Comparison of ENCODE assay signal across 1 cellular context in genomic region chr6:41325446-41326066, GRCh38.
TF ChIP-seq lines count a peak whose summit lies in the region.

No MANE protein-coding gene starts in this region.

TF ChIP-seq in K562, 482 proteins besides CTCF, POLR2A, EP300 and RAD21 (continued from another document and continues in another):
- TF ChIP-seq ZNF445 (CRISPR knock-in tag; IDR thresholded peaks at IDR 0.05; ENCODE audit: low read depth), result no peak
- no peak for TF ChIP-seq TRIM28 (IDR thresholded peaks at IDR 0.05)
- no peak for TF ChIP-seq HNRNPK (IDR thresholded peaks at IDR 0.05; ENCODE audit: low read depth, low read length, poor library complexity, severe bottlenecking)
- TF ChIP-seq MTF1 (CRISPR knock-in tag; IDR thresholded peaks at IDR 0.05; ENCODE audit: borderline replicate concordance), result no peak
- TF ChIP-seq GABPB2 (CRISPR knock-in tag; conservative IDR thresholded peaks at IDR 0.05), result no peak
- no peak for TF ChIP-seq ESRRB (CRISPR knock-in tag; IDR thresholded peaks at IDR 0.05; ENCODE audit: borderline replicate concordance)
- TF ChIP-seq PHF21A (IDR thresholded peaks at IDR 0.05; ENCODE audit: borderline replicate concordance, low read depth), result no peak
- TF ChIP-seq, protein P1, sequence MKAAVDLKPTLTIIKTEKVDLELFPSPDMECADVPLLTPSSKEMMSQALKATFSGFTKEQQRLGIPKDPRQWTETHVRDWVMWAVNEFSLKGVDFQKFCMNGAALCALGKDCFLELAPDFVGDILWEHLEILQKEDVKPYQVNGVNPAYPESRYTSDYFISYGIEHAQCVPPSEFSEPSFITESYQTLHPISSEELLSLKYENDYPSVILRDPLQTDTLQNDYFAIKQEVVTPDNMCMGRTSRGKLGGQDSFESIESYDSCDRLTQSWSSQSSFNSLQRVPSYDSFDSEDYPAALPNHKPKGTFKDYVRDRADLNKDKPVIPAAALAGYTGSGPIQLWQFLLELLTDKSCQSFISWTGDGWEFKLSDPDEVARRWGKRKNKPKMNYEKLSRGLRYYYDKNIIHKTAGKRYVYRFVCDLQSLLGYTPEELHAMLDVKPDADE (conservative IDR thresholded peaks at IDR 0.05; ENCODE audit: control insufficient read depth, low read depth, low read length), result no peak
- TF ChIP-seq, protein P2, sequence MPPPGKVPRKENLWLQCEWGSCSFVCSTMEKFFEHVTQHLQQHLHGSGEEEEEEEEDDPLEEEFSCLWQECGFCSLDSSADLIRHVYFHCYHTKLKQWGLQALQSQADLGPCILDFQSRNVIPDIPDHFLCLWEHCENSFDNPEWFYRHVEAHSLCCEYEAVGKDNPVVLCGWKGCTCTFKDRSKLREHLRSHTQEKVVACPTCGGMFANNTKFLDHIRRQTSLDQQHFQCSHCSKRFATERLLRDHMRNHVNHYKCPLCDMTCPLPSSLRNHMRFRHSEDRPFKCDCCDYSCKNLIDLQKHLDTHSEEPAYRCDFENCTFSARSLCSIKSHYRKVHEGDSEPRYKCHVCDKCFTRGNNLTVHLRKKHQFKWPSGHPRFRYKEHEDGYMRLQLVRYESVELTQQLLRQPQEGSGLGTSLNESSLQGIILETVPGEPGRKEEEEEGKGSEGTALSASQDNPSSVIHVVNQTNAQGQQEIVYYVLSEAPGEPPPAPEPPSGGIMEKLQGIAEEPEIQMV (tag; conservative IDR thresholded peaks at IDR 0.05; ENCODE audit: low read depth), result no peak
- TF ChIP-seq STAT5A (IDR thresholded peaks at IDR 0.05; ENCODE audit: borderline replicate concordance, low read length), result peak; percentile 60; the same call in 1 of the 2 replicates
- TF ChIP-seq, protein P3, sequence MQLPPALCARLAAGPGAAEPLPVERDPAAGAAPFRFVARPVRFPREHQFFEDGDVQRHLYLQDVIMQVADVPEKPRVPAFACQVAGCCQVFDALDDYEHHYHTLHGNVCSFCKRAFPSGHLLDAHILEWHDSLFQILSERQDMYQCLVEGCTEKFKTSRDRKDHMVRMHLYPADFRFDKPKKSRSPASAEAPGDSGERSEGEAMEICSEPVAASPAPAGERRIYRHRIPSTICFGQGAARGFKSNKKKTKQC (CRISPR knock-in tag; IDR thresholded peaks at IDR 0.05), result no peak
- no peak for TF ChIP-seq BCOR (IDR thresholded peaks at IDR 0.05)
- no peak for TF ChIP-seq CREM (IDR thresholded peaks at IDR 0.05; ENCODE audit: low read depth)
- TF ChIP-seq ZFPM2 (CRISPR knock-in tag; IDR thresholded peaks at IDR 0.05), result no peak
- TF ChIP-seq JUN (IDR thresholded peaks at IDR 0.05; ENCODE audit: borderline replicate concordance, low read depth, low read length), result no peak
- no peak for TF ChIP-seq JUN (CRISPR knock-in tag; IDR thresholded peaks at IDR 0.05; ENCODE audit: borderline replicate concordance)
- no peak for TF ChIP-seq ZNF143 (CRISPR knock-in tag; IDR thresholded peaks at IDR 0.05)
- peak; percentile 89; the same call in 1 of the 2 replicates for TF ChIP-seq SMARCA4 (IDR thresholded peaks at IDR 0.05)
- no peak for TF ChIP-seq ZNF77 (CRISPR knock-in tag; IDR thresholded peaks at IDR 0.05)
- TF ChIP-seq TEAD4 (IDR thresholded peaks at IDR 0.05; ENCODE audit: low read length), result peak; percentile 95
- no peak for TF ChIP-seq TEAD4 (CRISPR knock-in tag; IDR thresholded peaks at IDR 0.05; ENCODE audit: borderline replicate concordance)
- peak; percentile 59 for TF ChIP-seq E2F8 (IDR thresholded peaks at IDR 0.05; ENCODE audit: low read depth, partially characterized antibody)
- TF ChIP-seq TFE3 (CRISPR knock-in tag; IDR thresholded peaks at IDR 0.05), result no peak
- no peak for TF ChIP-seq ZNF584 (CRISPR knock-in tag; IDR thresholded peaks at IDR 0.05; ENCODE audit: low read depth)
- no peak for TF ChIP-seq ZC3H4 (CRISPR knock-in tag; IDR thresholded peaks at IDR 0.05; ENCODE audit: borderline replicate concordance)
- no peak for TF ChIP-seq THRB (CRISPR knock-in tag; conservative IDR thresholded peaks at IDR 0.05)
- no peak for TF ChIP-seq GTF2E2 (tag; IDR thresholded peaks at IDR 0.05)
- no peak for TF ChIP-seq POLR2G (IDR thresholded peaks at IDR 0.05; ENCODE audit: low read depth, low read length)
- TF ChIP-seq, protein P4, sequence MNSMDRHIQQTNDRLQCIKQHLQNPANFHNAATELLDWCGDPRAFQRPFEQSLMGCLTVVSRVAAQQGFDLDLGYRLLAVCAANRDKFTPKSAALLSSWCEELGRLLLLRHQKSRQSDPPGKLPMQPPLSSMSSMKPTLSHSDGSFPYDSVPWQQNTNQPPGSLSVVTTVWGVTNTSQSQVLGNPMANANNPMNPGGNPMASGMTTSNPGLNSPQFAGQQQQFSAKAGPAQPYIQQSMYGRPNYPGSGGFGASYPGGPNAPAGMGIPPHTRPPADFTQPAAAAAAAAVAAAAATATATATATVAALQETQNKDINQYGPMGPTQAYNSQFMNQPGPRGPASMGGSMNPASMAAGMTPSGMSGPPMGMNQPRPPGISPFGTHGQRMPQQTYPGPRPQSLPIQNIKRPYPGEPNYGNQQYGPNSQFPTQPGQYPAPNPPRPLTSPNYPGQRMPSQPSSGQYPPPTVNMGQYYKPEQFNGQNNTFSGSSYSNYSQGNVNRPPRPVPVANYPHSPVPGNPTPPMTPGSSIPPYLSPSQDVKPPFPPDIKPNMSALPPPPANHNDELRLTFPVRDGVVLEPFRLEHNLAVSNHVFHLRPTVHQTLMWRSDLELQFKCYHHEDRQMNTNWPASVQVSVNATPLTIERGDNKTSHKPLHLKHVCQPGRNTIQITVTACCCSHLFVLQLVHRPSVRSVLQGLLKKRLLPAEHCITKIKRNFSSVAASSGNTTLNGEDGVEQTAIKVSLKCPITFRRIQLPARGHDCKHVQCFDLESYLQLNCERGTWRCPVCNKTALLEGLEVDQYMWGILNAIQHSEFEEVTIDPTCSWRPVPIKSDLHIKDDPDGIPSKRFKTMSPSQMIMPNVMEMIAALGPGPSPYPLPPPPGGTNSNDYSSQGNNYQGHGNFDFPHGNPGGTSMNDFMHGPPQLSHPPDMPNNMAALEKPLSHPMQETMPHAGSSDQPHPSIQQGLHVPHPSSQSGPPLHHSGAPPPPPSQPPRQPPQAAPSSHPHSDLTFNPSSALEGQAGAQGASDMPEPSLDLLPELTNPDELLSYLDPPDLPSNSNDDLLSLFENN (IDR thresholded peaks at IDR 0.05; ENCODE audit: low read depth in 2 of 2, low read length in 2 of 2), result 0 out of 4 replicates have a peak, but pooled peaks of 1 of the 2 experiments have one; percentile 33
- TF ChIP-seq REST (CRISPR knock-in tag; IDR thresholded peaks at IDR 0.05; ENCODE audit: low read depth), result no peak
- no peak for TF ChIP-seq MXI1 (IDR thresholded peaks at IDR 0.05; ENCODE audit: low read depth, low read length)
- no peak for TF ChIP-seq MAFF (IDR thresholded peaks at IDR 0.05; ENCODE audit: low read length)
- peak; percentile 24 for TF ChIP-seq TBP (optimal IDR thresholded peaks at IDR 0.05; ENCODE audit: low read depth, low read length)
- no peak for TF ChIP-seq NR4A1 (CRISPR knock-in tag; IDR thresholded peaks at IDR 0.05)
- no peak for TF ChIP-seq NR4A1 (tag; IDR thresholded peaks at IDR 0.05)
- peak; percentile 55; the same call in 1 of the 2 replicates for TF ChIP-seq BCL6 (CRISPR knock-in tag; IDR thresholded peaks at IDR 0.05)
- TF ChIP-seq ZNF134 (CRISPR knock-in tag; conservative IDR thresholded peaks at IDR 0.05), result no peak; the same call in 1 of the 2 replicates
- no peak for TF ChIP-seq ZNF518B (CRISPR knock-in tag; IDR thresholded peaks at IDR 0.05)
- TF ChIP-seq MAFK (IDR thresholded peaks at IDR 0.05; ENCODE audit: low read length), result no peak
- no peak for TF ChIP-seq XRCC4 (IDR thresholded peaks at IDR 0.05; ENCODE audit: extremely low read depth, insufficient read depth, insufficient read length)
- TF ChIP-seq SPI1 (IDR thresholded peaks at IDR 0.05; ENCODE audit: borderline replicate concordance, low read depth, low read length), result no peak
- TF ChIP-seq DNMT1 (IDR thresholded peaks at IDR 0.05), result no peak
- no peak for TF ChIP-seq PCBP2 (IDR thresholded peaks at IDR 0.05; ENCODE audit: low read depth, low read length, poor library complexity, severe bottlenecking)
- TF ChIP-seq ZC3H11A (IDR thresholded peaks at IDR 0.05; ENCODE audit: low read depth, low read length), result no peak
- TF ChIP-seq BDP1 (IDR thresholded peaks at IDR 0.05; ENCODE audit: insufficient read depth, insufficient read length), result no peak
- TF ChIP-seq NR2C1 (IDR thresholded peaks at IDR 0.05), result no peak
- no peak for TF ChIP-seq NR2C1 (tag; IDR thresholded peaks at IDR 0.05)
- TF ChIP-seq HNRNPL (IDR thresholded peaks at IDR 0.05; ENCODE audit: low read depth, low read length), result no peak
- no peak for TF ChIP-seq ZEB2 (IDR thresholded peaks at IDR 0.05)
